8 cellular contexts compared by ENCODE assay signal in genomic region chr12:92403210-92404175, GRCh38.
DNase-seq lines count a peak whose midpoint lies in the region; ATAC-seq and TF ChIP-seq lines count a peak whose summit lies in the region.

No MANE protein-coding gene starts in this region.

- TF ChIP-seq CTCF in gastrocnemius medialis (IDR thresholded peaks at IDR 0.05 in 4 of 5, conservative IDR thresholded peaks at IDR 0.05 in 1 of 5), result no peak

- ATAC-seq in GM18502 (IDR thresholded peaks at IDR 0.05; ENCODE audit: poor library complexity, unreplicated experiment), result peak; percentile 81
- ATAC-seq in HG02610 (IDR thresholded peaks at IDR 0.05; ENCODE audit: unreplicated experiment), result peak; percentile 76
- ATAC-seq in central memory CD8-positive, alpha-beta T cell (replicated peaks; ENCODE audit: extremely low read depth, poor library complexity, severe bottlenecking), result peak; percentile 91
- ATAC-seq in gastrocnemius medialis, result no peak

- H3K27ac ChIP-seq in caudate nucleus (ENCODE audit: low read depth, low read length) (no peak overlapping the region), gastrocnemius medialis (no peak overlapping the region)

- peak overlapping the region; percentile 52 for H3K4me3 Mint-ChIP-seq in central memory CD8-positive, alpha-beta T cell

- no peaks in the 10 kb centered on the region for H3K36me3 ChIP-seq in gastrocnemius medialis

- intact Hi-C loops in gastrocnemius medialis (cut with DNase I; ENCODE audit: low total_unique reads), result no loop called here

- H3K4me1 Mint-ChIP-seq in central memory CD8-positive, alpha-beta T cell, result peaks cover 74% of the 10 kb centered on the region

- peak; percentile 22 for DNase-seq in RPMI8226
- DNase-seq in central memory CD8-positive, alpha-beta T cell (ENCODE audit: low spot score in 2 of 2), result peak in 1 of 2 donors; percentile 55
- peak; percentile 45 for DNase-seq in stimulated activated naive CD4-positive, alpha-beta T cell treated with Interleukin-2 at 50 U/mL for 16 hours (lab: John Stamatoyannopoulos, UW)
- no peak for DNase-seq in caudate nucleus (lab: John Stamatoyannopoulos, UW)
- DNase-seq in gastrocnemius medialis, result no peak
- DNase-seq in NCI-H526 (lab: John Stamatoyannopoulos, UW), result no peak

- H3K36me3 Mint-ChIP-seq in central memory CD8-positive, alpha-beta T cell (ENCODE audit: insufficient read depth), result peaks cover 8% of the 10 kb centered on the region

- H3K27me3 ChIP-seq in gastrocnemius medialis, result no peaks in the 10 kb centered on the region

- TF ChIP-seq POLR2A in gastrocnemius medialis (IDR thresholded peaks at IDR 0.05), result no peak

- H3K27me3 Mint-ChIP-seq in central memory CD8-positive, alpha-beta T cell, result no peaks in the 10 kb centered on the region

- H3K4me3 ChIP-seq in gastrocnemius medialis, result no peak overlapping the region

- no peaks in the 10 kb centered on the region for H3K4me1 ChIP-seq in gastrocnemius medialis

- H3K9me3 Mint-ChIP-seq in central memory CD8-positive, alpha-beta T cell, result no peaks in the 10 kb centered on the region

- H3K27ac Mint-ChIP-seq in central memory CD8-positive, alpha-beta T cell (ENCODE audit: low read depth), result peak overlapping the region; percentile 92

- in situ Hi-C loops in gastrocnemius medialis (cut with MboI; ENCODE audit: low sequenced_read_pairs in 4 of 4), result no loop called here

- H3K9me3 ChIP-seq in gastrocnemius medialis, result no peaks in the 10 kb centered on the region

Comparison
In these comparisons a context has a peak if more than half of its experiments do, and no peak if none do; other contexts are left out.
1. ATAC-seq: peak in GM18502 (single experiment), HG02610 (single experiment) and central memory CD8-positive, alpha-beta T cell (single experiment); none in gastrocnemius medialis (0 of 2).
2. DNase-seq: peak in RPMI8226 (single experiment) and stimulated activated naive CD4-positive, alpha-beta T cell treated with Interleukin-2 at 50 U/mL for 16 hours (single experiment); none in caudate nucleus (0 of 61), gastrocnemius medialis (0 of 2) and NCI-H526 (0 of 2).